ENCODE assay signal across 15 cellular contexts in the genomic region with DNA sequence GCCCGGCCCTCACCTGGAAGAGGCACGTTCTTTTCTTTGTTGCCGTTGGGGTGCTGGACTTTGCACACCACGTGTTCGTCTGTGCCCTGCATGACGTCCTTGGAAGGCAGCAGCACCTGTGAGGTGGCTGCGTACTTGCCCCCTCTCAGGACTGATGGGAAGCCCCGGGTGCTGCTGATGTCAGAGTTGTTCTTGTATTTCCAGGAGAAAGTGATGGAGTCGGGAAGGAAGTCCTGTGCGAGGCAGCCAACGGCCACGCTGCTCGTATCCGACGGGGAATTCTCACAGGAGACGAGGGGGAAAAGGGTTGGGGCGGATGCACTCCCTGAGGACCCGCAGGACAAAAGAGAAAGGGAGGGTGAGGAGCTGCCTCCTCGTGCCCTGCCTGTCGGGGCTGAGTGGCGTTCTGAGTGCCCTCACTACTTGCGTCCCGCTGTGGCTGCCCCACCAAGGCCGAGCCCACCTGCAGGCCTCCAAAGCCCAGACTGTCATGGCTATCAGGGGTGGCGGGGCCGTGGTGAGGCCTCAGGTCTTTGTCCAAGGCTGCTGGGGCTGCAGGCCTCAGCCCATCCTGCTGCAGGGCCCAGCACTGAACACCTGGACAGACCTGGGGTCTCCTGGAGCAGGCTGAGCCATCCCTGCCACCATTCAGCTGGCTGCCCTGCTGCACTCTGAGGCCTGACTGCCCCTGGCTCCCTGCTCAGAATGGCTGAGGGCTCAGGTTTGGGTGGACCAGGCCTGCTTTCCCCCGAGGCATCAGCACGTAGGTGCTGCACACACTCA.
DNase-seq lines count a peak whose midpoint lies in the region; ATAC-seq and FAIRE-seq lines count a peak whose summit lies in the region.
"Had no signal": no experiment of that assay in that cellular context is flagged by ENCODE, and none has a peak within 500 bp of the region (broad histone marks: within the 10 kb centered on the region; RNA-seq: fewer than 3 reads in every experiment).

No MANE protein-coding gene starts in this region.

- H3K36me3 ChIP-seq in CD8-positive, alpha-beta memory T cell (ENCODE audit: insufficient read depth, low read length), result no peaks in the 10 kb centered on the region
- H3K36me3 ChIP-seq: heart right ventricle, lower lobe of right lung had no signal

- H3K4me1 Mint-ChIP-seq in CD8-positive, alpha-beta memory T cell, result peaks cover 38 to 78% (median 55%) of the 10 kb centered on the region in 3 donors
- peaks cover 16% of the 10 kb centered on the region for H3K4me1 Mint-ChIP-seq in activated naive CD8-positive, alpha-beta T cell treated with anti-CD3 and anti-CD28 coated beads, Interleukin-2, amount 50 U/mL, for 24 hours
- H3K4me1 Mint-ChIP-seq: brain had no signal

- H3K4me3 ChIP-seq in CD8-positive, alpha-beta memory T cell (ENCODE audit: low read length), result no peak overlapping the region
- H3K4me3 ChIP-seq: heart right ventricle, lower lobe of right lung had no signal

- H3K9me3 Mint-ChIP-seq in CD8-positive, alpha-beta memory T cell, result no peaks in the 10 kb centered on the region
- H3K9me3 Mint-ChIP-seq in activated naive CD8-positive, alpha-beta T cell treated with anti-CD3 and anti-CD28 coated beads, Interleukin-2, amount 50 U/mL, for 24 hours, result no peaks in the 10 kb centered on the region

- peak overlapping the region in 3 of 7 donors; percentile 50 to 81 (median 50) for H3K4me3 Mint-ChIP-seq in CD8-positive, alpha-beta memory T cell
- peak overlapping the region; percentile 62 for H3K4me3 Mint-ChIP-seq in activated naive CD8-positive, alpha-beta T cell treated with anti-CD3 and anti-CD28 coated beads, Interleukin-2, amount 50 U/mL, for 24 hours
- H3K4me3 Mint-ChIP-seq: brain had no signal

- no peak for ATAC-seq in activated naive CD8-positive, alpha-beta T cell treated with anti-CD3 and anti-CD28 coated beads, Interleukin-2, amount 50 U/mL, for 24 hours
- ATAC-seq in HG02870 (IDR thresholded peaks at IDR 0.05; ENCODE audit: unreplicated experiment), result no peak
- ATAC-seq: heart right ventricle, lower lobe of right lung, Panc1 had no signal

- H3K27me3 ChIP-seq in CD8-positive, alpha-beta memory T cell (ENCODE audit: insufficient read depth, low read length, poor library complexity, severe bottlenecking), result no peaks in the 10 kb centered on the region

- H3K27ac Mint-ChIP-seq in CD8-positive, alpha-beta memory T cell, result peak overlapping the region in 6 of 8 donors; percentile 17 to 85 (median 66)
- no peak overlapping the region for H3K27ac Mint-ChIP-seq in activated naive CD8-positive, alpha-beta T cell treated with anti-CD3 and anti-CD28 coated beads, Interleukin-2, amount 50 U/mL, for 24 hours
- H3K27ac Mint-ChIP-seq: brain had no signal

- DNase-seq in CD8-positive, alpha-beta memory T cell, result peak in 1 of 5 donors; percentile 44
- DNase-seq in GM18507 (ENCODE audit: extremely low spot score, insufficient read length, low read depth) (no peak), posterior cingulate gyrus (peak in 6 of 10 donors; percentile 3 to 72 (median 35)), NCI-H2107 (lab: John Stamatoyannopoulos, UW) (no peak), putamen (ENCODE audit: low spot score) (no peak)
- no peak for DNase-seq in activated naive CD8-positive, alpha-beta T cell treated with anti-CD3 and anti-CD28 coated beads, Interleukin-2, amount 50 U/mL, for 24 hours
- DNase-seq: stimulated activated CD4-positive, alpha-beta T cell treated with anti-CD3 and anti-CD28 coated beads, Interleukin-4, amount 100 ng/mL, for 24 hours had no signal

- intact Hi-C loops in posterior cingulate gyrus (cut with DNase I), result no loop called here

- no peaks in the 10 kb centered on the region for H3K9me3 ChIP-seq in CD8-positive, alpha-beta memory T cell (ENCODE audit: low read length)
- H3K9me3 ChIP-seq: heart right ventricle, lower lobe of right lung had no signal

- H3K27ac ChIP-seq in CD8-positive, alpha-beta memory T cell (ENCODE audit: low read depth, low read length), result peak overlapping the region; percentile 1
- H3K27ac ChIP-seq: heart right ventricle, lower lobe of right lung, parathyroid adenoma had no signal

- peak; percentile 5 for FAIRE-seq in GM18507 (lab: Jason Lieb, UNC)
- FAIRE-seq: D721Med, H1 had no signal

- peaks cover 0 to 1% of the 10 kb centered on the region in 2 donors for H3K27me3 Mint-ChIP-seq in CD8-positive, alpha-beta memory T cell
- H3K27me3 Mint-ChIP-seq in activated naive CD8-positive, alpha-beta T cell treated with anti-CD3 and anti-CD28 coated beads, Interleukin-2, amount 50 U/mL, for 24 hours, result no peaks in the 10 kb centered on the region
- H3K27me3 Mint-ChIP-seq: brain had no signal

- H3K4me1 ChIP-seq in CD8-positive, alpha-beta memory T cell (ENCODE audit: insufficient read depth, low read length), result peaks cover 38% of the 10 kb centered on the region
- H3K4me1 ChIP-seq: heart right ventricle, lower lobe of right lung, parathyroid adenoma had no signal

- POLR2A ChIA-PET in CD8-positive, alpha-beta memory T cell (lab: Charles Lee), result no interaction called here

- H3K36me3 Mint-ChIP-seq in CD8-positive, alpha-beta memory T cell, result peaks cover 0 to 5% (median 3%) of the 10 kb centered on the region in 3 donors
- no peaks in the 10 kb centered on the region for H3K36me3 Mint-ChIP-seq in activated naive CD8-positive, alpha-beta T cell treated with anti-CD3 and anti-CD28 coated beads, Interleukin-2, amount 50 U/mL, for 24 hours (ENCODE audit: low read depth)

- CTCF ChIA-PET in CD8-positive, alpha-beta memory T cell (lab: Charles Lee), result interaction anchor here (1.2 kb wide), 1 partner anchor 155 kb away, joined by 3 read pairs; no protein-coding TSS in a partner anchor

Comparison
In these comparisons a context has a peak if more than half of its experiments do, and no peak if none do; other contexts are left out.
1. DNase-seq: peak in posterior cingulate gyrus (6 of 10); none in GM18507 (single experiment), activated naive CD8-positive, alpha-beta T cell treated with anti-CD3 and anti-CD28 coated beads, Interleukin-2, amount 50 U/mL, for 24 hours (single experiment), NCI-H2107 (single experiment) and putamen (single experiment).